In genomic region chr19:12478234-12478941, GRCh38 we compare ENCODE assay signal across 20 cellular contexts. TPM values are rescaled to one million over a fixed set of nuclear protein-coding genes. Genes with fewer than 3 reads are reported as not detected.
DNase-seq lines count a peak whose midpoint lies in the region; ATAC-seq and TF ChIP-seq lines count a peak whose summit lies in the region.
"Had no signal": no experiment of that assay in that cellular context is flagged by ENCODE, and none has a peak within 500 bp of the region (broad histone marks: within the 10 kb centered on the region; RNA-seq: fewer than 3 reads in every experiment).

No MANE protein-coding gene starts in this region.

- no peaks in the 10 kb centered on the region for H3F3A ChIP-seq in GM23338 (replicated peaks; ENCODE audit: low read depth)
- H3F3A ChIP-seq in neural cell (ENCODE audit: insufficient read depth, low read length, poor library complexity, severe bottlenecking): no peaks in the 10 kb centered on the region

- TF ChIP-seq CTCF in GM23338 (conservative IDR thresholded peaks at IDR 0.05; ENCODE audit: low read depth in 2 of 2) (no peak), neural cell (IDR thresholded peaks at IDR 0.05; ENCODE audit: poor library complexity, severe bottlenecking) (no peak)

- peaks cover 22% of the 10 kb centered on the region for H3K9me3 Mint-ChIP-seq in GM23338
- H3K9me3 Mint-ChIP-seq in activated T-helper 17 cell treated with anti-CD3 and anti-CD28 coated beads, Interleukin-2, amount 50 U/mL, for 72 hours: no peaks in the 10 kb centered on the region

- H3K4me1 ChIP-seq in GM23338 (ENCODE audit: insufficient read depth): no peaks in the 10 kb centered on the region

- peaks cover 4% of the 10 kb centered on the region for H3K27me3 Mint-ChIP-seq in GM23338 (ENCODE audit: insufficient read depth, low read depth, poor library complexity)
- H3K27me3 Mint-ChIP-seq in activated T-helper 17 cell treated with anti-CD3 and anti-CD28 coated beads, Interleukin-2, amount 50 U/mL, for 72 hours: no peaks in the 10 kb centered on the region

- no peaks in the 10 kb centered on the region; the same call in 2 of the 3 replicates for H3K4me1 Mint-ChIP-seq in GM23338
- H3K4me1 Mint-ChIP-seq in activated T-helper 17 cell treated with anti-CD3 and anti-CD28 coated beads, Interleukin-2, amount 50 U/mL, for 72 hours: peaks cover 25% of the 10 kb centered on the region

- H3K79me2 ChIP-seq in GM23338 (replicated peaks; ENCODE audit: insufficient read depth): no peaks in the 10 kb centered on the region
- H3K79me2 ChIP-seq in neural cell (replicated peaks; ENCODE audit: insufficient read depth, low read length): peaks cover 92% of the 10 kb centered on the region

- no peak overlapping the region for H3K4me2 ChIP-seq in GM23338
- no peak overlapping the region for H3K4me2 ChIP-seq in neural cell (ENCODE audit: low read length)
- H3K4me2 ChIP-seq: hepatocyte had no signal

- H3K9me3 ChIP-seq in neural cell (ENCODE audit: low read length): no peaks in the 10 kb centered on the region

- ATAC-seq in GM23338 (no peak), HG02588 (IDR thresholded peaks at IDR 0.05; ENCODE audit: unreplicated experiment) (no peak)
- no peak for ATAC-seq in activated T-helper 17 cell treated with anti-CD3 and anti-CD28 coated beads, Interleukin-2, amount 50 U/mL, for 72 hours (replicated peaks)

- H3K27ac Mint-ChIP-seq in GM23338: no peak overlapping the region
- H3K27ac Mint-ChIP-seq in activated T-helper 17 cell treated with anti-CD3 and anti-CD28 coated beads, Interleukin-2, amount 50 U/mL, for 72 hours: peak overlapping the region; percentile 41

- H3K27me3 ChIP-seq in GM23338 (ENCODE audit: insufficient read depth) (peaks cover 2% of the 10 kb centered on the region), neural cell (ENCODE audit: insufficient read depth, low read depth, low read length) (no peaks in the 10 kb centered on the region)
- H3K27me3 ChIP-seq: hepatocyte, spleen had no signal

- H3K9ac ChIP-seq in neural cell (ENCODE audit: low read length): no peak overlapping the region

- no peaks in the 10 kb centered on the region; the same call in 1 of the 2 replicates for H3K9me2 ChIP-seq in GM23338 (ENCODE audit: insufficient read depth)
- H3K9me2 ChIP-seq in neural cell (ENCODE audit: insufficient read depth, low read length): no peaks in the 10 kb centered on the region

- DNase-seq in NCI-H2029 (lab: John Stamatoyannopoulos, UW) (peak; percentile 10), NCI-H2029 treated with DMSO at 0.1 percent for 48 hours (lab: John Stamatoyannopoulos, UW) (no peak), GM23338 (ENCODE audit: low spot score) (peak; percentile 11), NCI-H226 (no peak), germinal center (ENCODE audit: low spot score) (no peak)
- DNase-seq: 8988T; activated CD4-positive, alpha-beta T cell treated with anti-CD3 and anti-CD28 coated beads for 1 hour; AML-193; Calu3; dermis blood vessel endothelial cell; NCI-H1694; NCI-H446 treated with DMSO at 0.1 percent for 48 hours; retina; spleen; stimulated activated CD4-positive, alpha-beta T cell treated with anti-CD3 and anti-CD28 coated beads, Interleukin-4, amount 100 ng/mL, for 4 hours; SW 1271 had no signal

- no peak overlapping the region for H3K27ac ChIP-seq in GM23338 (ENCODE audit: low read depth)
- no peak overlapping the region for H3K27ac ChIP-seq in neural cell (ENCODE audit: low read length)
- H3K27ac ChIP-seq: hepatocyte, spleen had no signal

- H2AFZ ChIP-seq in GM23338 (no peak overlapping the region), neural cell (ENCODE audit: low read depth, low read length) (no peak overlapping the region)
- H2AFZ ChIP-seq: hepatocyte had no signal

- peaks cover 4% of the 10 kb centered on the region; the same call in 1 of the 2 replicates for H4K20me1 ChIP-seq in GM23338 (replicated peaks; ENCODE audit: insufficient read depth)
- no peaks in the 10 kb centered on the region for H4K20me1 ChIP-seq in neural cell (ENCODE audit: insufficient read depth)

- H3K4me3 ChIP-seq in GM23338 (no peak overlapping the region), neural cell (ENCODE audit: low read length) (no peak overlapping the region)
- H3K4me3 ChIP-seq: hepatocyte, spleen had no signal

- H3K36me3 Mint-ChIP-seq in GM23338 (ENCODE audit: low read depth): no peaks in the 10 kb centered on the region; the same call in 2 of the 3 replicates
- no peaks in the 10 kb centered on the region for H3K36me3 Mint-ChIP-seq in activated T-helper 17 cell treated with anti-CD3 and anti-CD28 coated beads, Interleukin-2, amount 50 U/mL, for 72 hours (ENCODE audit: low read depth)

- H3K36me3 ChIP-seq in GM23338 (ENCODE audit: insufficient read depth): no peaks in the 10 kb centered on the region
- peaks cover 3% of the 10 kb centered on the region for H3K36me3 ChIP-seq in neural cell (ENCODE audit: insufficient read depth, low read length)

- no peak for TF ChIP-seq RAD21 in neural cell (conservative IDR thresholded peaks at IDR 0.05)

- TF ChIP-seq EP300 in neural cell (conservative IDR thresholded peaks at IDR 0.05; ENCODE audit: poor library complexity, severe bottlenecking): no peak

- no peak overlapping the region for H3K4me3 Mint-ChIP-seq in GM23338
- H3K4me3 Mint-ChIP-seq in activated T-helper 17 cell treated with anti-CD3 and anti-CD28 coated beads, Interleukin-2, amount 50 U/mL, for 72 hours: no peak overlapping the region

TF ChIP-seq in GM23338, 12 proteins besides CTCF, POLR2A, EP300 and RAD21 (continues in another document):
- TF ChIP-seq NANOG (IDR thresholded peaks at IDR 0.05; ENCODE audit: borderline replicate concordance) (no peak), CREB1 (CRISPR knock-in tag; IDR thresholded peaks at IDR 0.05; ENCODE audit: low read depth) (no peak), JUNB (IDR thresholded peaks at IDR 0.05; ENCODE audit: unreplicated experiment) (no peak)

TF ChIP-seq in neural cell, 6 proteins besides CTCF, POLR2A, EP300 and RAD21:
- no peak for TF ChIP-seq TAF1 (IDR thresholded peaks at IDR 0.05; ENCODE audit: low read depth)
- peak; percentile 59 for TF ChIP-seq POLR2AphosphoS5 (IDR thresholded peaks at IDR 0.05)

RNA-seq across cellular contexts. Expression of gene ZNF709, which starts 6.2 kb away (rescaled TPM):
- 1.8 and 2.7 TPM in 2 replicates for total RNA-seq in GM23338 (2014; rRNA removed; shearing (Covaris generic))
- 0.82 and 0.94 TPM in 2 replicates for polyA plus RNA-seq in GM23338 (2016; fragmentation: Nextera tagmentation; extraction: Ambion mirVana)
- total RNA-seq in activated T-helper 17 cell treated with anti-CD3 and anti-CD28 coated beads, Interleukin-2, amount 50 U/mL, for 72 hours: 1 to 10 TPM; 1.6 to 3.4 TPM
- 16.1 and 17.4 TPM in 2 replicates for polyA plus RNA-seq in neural cell
- polyA minus RNA-seq in neural cell: 50.2 and 54.2 TPM in 2 replicates

RNA-seq across cellular contexts. Expression of gene ZNF443, which starts 37.6 kb away (rescaled TPM):
- 9.6 and 10.0 TPM in 2 replicates for total RNA-seq in GM23338 (2014; rRNA removed; shearing (Covaris generic))
- polyA plus RNA-seq in GM23338 (2016; fragmentation: Nextera tagmentation; extraction: Ambion mirVana): 4.3 and 5.4 TPM in 2 replicates
- 1 to 10 TPM; 1.9 to 3.4 TPM for total RNA-seq in activated T-helper 17 cell treated with anti-CD3 and anti-CD28 coated beads, Interleukin-2, amount 50 U/mL, for 72 hours
- 11.5 and 13.0 TPM in 2 replicates for polyA plus RNA-seq in neural cell
- 37.5 and 47.3 TPM in 2 replicates for polyA minus RNA-seq in neural cell

Comparison
In these comparisons a context has a peak if more than half of its experiments do, and no peak if none do; other contexts are left out.
1. DNase-seq: peak in NCI-H2029 (single experiment) and GM23338 (single experiment); none in NCI-H2029 treated with DMSO at 0.1 percent for 48 hours (single experiment), NCI-H226 (single experiment) and germinal center (single experiment).